ENCODE assay signal across 9 cellular contexts in genomic region chr7:56287429-56288138, GRCh38.
DNase-seq lines count a peak whose midpoint lies in the region; ATAC-seq and TF ChIP-seq lines count a peak whose summit lies in the region.
"Had no signal": no experiment of that assay in that cellular context is flagged by ENCODE, and none has a peak within 500 bp of the region (broad histone marks: within the 10 kb centered on the region; RNA-seq: fewer than 3 reads in every experiment).

No MANE protein-coding gene starts in this region.

- BruUV-seq in PC-3 (replicated peaks; lab: Mats Ljungman, UMichigan), result no TSS peak

- no peaks in the 10 kb centered on the region for H3K27me3 Mint-ChIP-seq in activated CD4-positive, alpha-beta memory T cell treated with anti-CD3 and anti-CD28 coated beads for 36 hours

- no peaks in the 10 kb centered on the region for H3F3A ChIP-seq in PC-3 (ENCODE audit: low read length, unreplicated experiment)

- no peak overlapping the region for H3K27ac Mint-ChIP-seq in activated CD4-positive, alpha-beta memory T cell treated with anti-CD3 and anti-CD28 coated beads for 36 hours
- H3K27ac Mint-ChIP-seq: activated CD4-positive, alpha-beta T cell treated with anti-CD3 and anti-CD28 coated beads, Interleukin-2, amount 10 ng/mL, durations not matched to agents 7 days and 5 days had no signal

- H3K79me2 ChIP-seq in PC-3 (ENCODE audit: low read length), result no peaks in the 10 kb centered on the region

- no peak overlapping the region for H3K4me3 Mint-ChIP-seq in activated CD4-positive, alpha-beta memory T cell treated with anti-CD3 and anti-CD28 coated beads for 36 hours
- H3K4me3 Mint-ChIP-seq: activated CD4-positive, alpha-beta T cell treated with anti-CD3 and anti-CD28 coated beads, Interleukin-2, amount 10 ng/mL, durations not matched to agents 7 days and 5 days had no signal

- no peak for ATAC-seq in PC-3

- no peaks in the 10 kb centered on the region for H4K20me1 ChIP-seq in PC-3 (ENCODE audit: low read length)

- no peak for TF ChIP-seq CTCF in testis (IDR thresholded peaks at IDR 0.05)
- TF ChIP-seq CTCF in PC-3 (conservative IDR thresholded peaks at IDR 0.05; ENCODE audit: low read depth, low read length), result no peak

- no peak overlapping the region for H3K9ac ChIP-seq in PC-3 (ENCODE audit: low read length)

- H3K27ac ChIP-seq in angular gyrus (ENCODE audit: low read depth, low read length) (peak overlapping the region; percentile 41), testis (peak overlapping the region; percentile 56 to 82), PC-3 (ENCODE audit: low read length) (no peak overlapping the region)

- WGBS in testis, 2 donors, result 2% methylated on average over 7 to 57 of the region's 57 CpGs

- DNase-seq in NCI-H510A (lab: John Stamatoyannopoulos, UW) (peak; percentile 4), NCI-H510A treated with DMSO at 0.1 percent for 48 hours (lab: John Stamatoyannopoulos, UW) (no peak), left kidney (ENCODE audit: low read depth, low spot score) (peak; percentile 21), testis (peak; percentile 82), PC-3 (no peak), NAMALWA (ENCODE audit: low spot score) (no peak)
- DNase-seq in activated CD4-positive, alpha-beta memory T cell treated with anti-CD3 and anti-CD28 coated beads for 36 hours, result no peak
- DNase-seq: activated CD4-positive, alpha-beta T cell treated with anti-CD3 and anti-CD28 coated beads, Interleukin-2, amount 10 ng/mL, durations not matched to agents 7 days and 5 days had no signal

- TF ChIP-seq POLR2A in testis (IDR thresholded peaks at IDR 0.05), result no peak

- H3K4me1 ChIP-seq in testis, result no peaks in the 10 kb centered on the region
- H3K4me1 ChIP-seq in PC-3 (ENCODE audit: insufficient read depth, low read length), result no peaks in the 10 kb centered on the region

- POLR2A ChIA-PET in activated CD4-positive, alpha-beta memory T cell treated with anti-CD3 and anti-CD28 coated beads for 36 hours (lab: Charles Lee), result no interaction called here
- POLR2A ChIA-PET in PC-3 (lab: Charles Lee; ENCODE audit: unreplicated experiment), result no interaction called here

- CTCF ChIA-PET in activated CD4-positive, alpha-beta memory T cell treated with anti-CD3 and anti-CD28 coated beads for 36 hours (lab: Charles Lee), result no interaction called here
- CTCF ChIA-PET in PC-3 (lab: Charles Lee), result no interaction called here

- no peak overlapping the region for H3K4me2 ChIP-seq in PC-3 (ENCODE audit: low read length)

- H3K9me2 ChIP-seq in PC-3 (replicated peaks; ENCODE audit: low read length), result no peaks in the 10 kb centered on the region

- no peaks in the 10 kb centered on the region for H3K36me3 Mint-ChIP-seq in activated CD4-positive, alpha-beta memory T cell treated with anti-CD3 and anti-CD28 coated beads for 36 hours

- H3K4me3 ChIP-seq in testis (peak overlapping the region; percentile 52 to 68), PC-3 (ENCODE audit: low read length) (no peak overlapping the region)

- intact Hi-C loops in testis (cut with DNase I; ENCODE audit: low total_unique reads), result no loop called here
- intact Hi-C loops in activated CD4-positive, alpha-beta memory T cell treated with anti-CD3 and anti-CD28 coated beads for 36 hours (cut with micrococcal nuclease), result no loop called here
- intact Hi-C loops in PC-3 (cut with micrococcal nuclease), result no loop called here

- H2AFZ ChIP-seq in PC-3 (ENCODE audit: low read length), result no peak overlapping the region

- no peaks in the 10 kb centered on the region for H3K4me1 Mint-ChIP-seq in activated CD4-positive, alpha-beta memory T cell treated with anti-CD3 and anti-CD28 coated beads for 36 hours (ENCODE audit: low read depth)
- H3K4me1 Mint-ChIP-seq: activated CD4-positive, alpha-beta T cell treated with anti-CD3 and anti-CD28 coated beads, Interleukin-2, amount 10 ng/mL, durations not matched to agents 7 days and 5 days had no signal

- H3K27me3 ChIP-seq in testis (no peaks in the 10 kb centered on the region), PC-3 (ENCODE audit: low read length) (no peaks in the 10 kb centered on the region)

- H3K36me3 ChIP-seq in testis (ENCODE audit: low read depth, missing control alignments), result no peaks in the 10 kb centered on the region
- no peaks in the 10 kb centered on the region for H3K36me3 ChIP-seq in PC-3 (ENCODE audit: low read depth, low read length)

- H3K9me3 ChIP-seq in testis (no peaks in the 10 kb centered on the region), PC-3 (ENCODE audit: low read length) (0 out of 2 replicates have a peak, but pooled peaks cover 3% of the 10 kb centered on the region)

- H3K9me3 Mint-ChIP-seq in activated CD4-positive, alpha-beta memory T cell treated with anti-CD3 and anti-CD28 coated beads for 36 hours, result peaks cover 18% of the 10 kb centered on the region

Comparison
In these comparisons a context has a peak if more than half of its experiments do, and no peak if none do; other contexts are left out.
1. DNase-seq: peak in NCI-H510A (single experiment), left kidney (single experiment) and testis (single experiment); none in NCI-H510A treated with DMSO at 0.1 percent for 48 hours (single experiment), activated CD4-positive, alpha-beta memory T cell treated with anti-CD3 and anti-CD28 coated beads for 36 hours (single experiment), PC-3 (single experiment) and NAMALWA (single experiment).